In the genomic region with DNA sequence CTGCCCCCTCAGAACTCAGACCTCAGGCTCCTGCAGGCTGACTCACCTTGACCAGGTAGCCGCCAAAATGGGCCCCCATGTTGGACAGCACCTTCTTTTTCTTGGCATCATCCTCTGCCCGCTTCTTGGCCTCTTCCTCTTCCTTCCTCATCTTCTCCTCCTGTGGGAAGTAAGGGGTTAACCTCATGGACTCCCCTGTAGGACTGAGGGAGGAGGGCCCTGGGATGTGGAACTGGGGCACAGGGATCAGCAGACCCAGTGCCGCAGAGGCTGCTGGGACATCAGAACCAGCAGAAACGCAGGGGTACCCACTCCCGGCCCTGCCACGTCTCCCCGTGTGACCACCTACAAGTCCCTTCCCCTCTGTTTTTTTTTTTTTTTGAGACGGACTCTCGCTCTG, we compare ENCODE assay signal across 35 cellular contexts. TPM values are rescaled to one million over a fixed set of nuclear protein-coding genes. Genes with fewer than 3 reads are reported as not detected.
"Had no signal": no experiment of that assay in that cellular context is flagged by ENCODE, and none has a peak within 500 bp of the region (broad histone marks: within the 10 kb centered on the region; RNA-seq: fewer than 3 reads in every experiment).

No MANE protein-coding gene starts in this region.

- H3K27me3 ChIP-seq: brain microvascular endothelial cell had no signal

- H3K4me3 Mint-ChIP-seq: activated B cell treated with CpG ODN at 0.5 μM for 24 hours; activated CD4-positive, alpha-beta memory T cell treated with anti-CD3 and anti-CD28 coated beads for 36 hours; activated naive CD8-positive, alpha-beta T cell treated with anti-CD3 and anti-CD28 coated beads for 36 hours; activated T-cell treated with anti-CD3 and anti-CD28 coated beads, Interleukin-2, amount 50 U/mL, for 4 hours; activated T-helper 1 cell treated with anti-CD3 and anti-CD28 coated beads, Interleukin-12 subunit alpha, Interleukin-12 subunit beta, Interleukin-2, Interleukin-4 antibody, amounts not matched to agents 30 ng/mL and 10 ng/mL and 1 ng/mL, durations not matched to agents 14 hours and 24 hours and 36 hours; T-cell had no signal

- ATAC-seq: activated T-cell treated with anti-CD3 and anti-CD28 coated beads, Interleukin-2, amount 50 U/mL, for 4 hours; PC-3; SK-N-SH treated with all-trans-retinoic acid at 6 μM for 48 hours; T-cell had no signal

- H3K27ac ChIP-seq: brain microvascular endothelial cell, Peyer's patch, VCaP had no signal

- H3K9me3 Mint-ChIP-seq: activated B cell treated with CpG ODN at 0.5 μM for 24 hours; activated CD4-positive, alpha-beta memory T cell treated with anti-CD3 and anti-CD28 coated beads for 36 hours; activated naive CD8-positive, alpha-beta T cell treated with anti-CD3 and anti-CD28 coated beads for 36 hours; activated T-cell treated with anti-CD3 and anti-CD28 coated beads, Interleukin-2, amount 50 U/mL, for 4 hours; activated T-helper 1 cell treated with anti-CD3 and anti-CD28 coated beads, Interleukin-12 subunit alpha, Interleukin-12 subunit beta, Interleukin-2, Interleukin-4 antibody, amounts not matched to agents 30 ng/mL and 10 ng/mL and 1 ng/mL, durations not matched to agents 14 hours and 24 hours and 36 hours; T-cell had no signal

- H3K36me3 Mint-ChIP-seq: activated CD4-positive, alpha-beta memory T cell treated with anti-CD3 and anti-CD28 coated beads for 36 hours; activated naive CD8-positive, alpha-beta T cell treated with anti-CD3 and anti-CD28 coated beads for 36 hours; T-cell had no signal

- H3K4me3 ChIP-seq: MG63, Peyer's patch had no signal

- H3K4me1 ChIP-seq: Peyer's patch had no signal

- H3K27ac Mint-ChIP-seq: activated B cell treated with CpG ODN at 0.5 μM for 24 hours; activated CD4-positive, alpha-beta memory T cell treated with anti-CD3 and anti-CD28 coated beads for 36 hours; activated naive CD8-positive, alpha-beta T cell treated with anti-CD3 and anti-CD28 coated beads for 36 hours; activated T-helper 1 cell treated with anti-CD3 and anti-CD28 coated beads, Interleukin-12 subunit alpha, Interleukin-12 subunit beta, Interleukin-2, Interleukin-4 antibody, amounts not matched to agents 30 ng/mL and 10 ng/mL and 1 ng/mL, durations not matched to agents 14 hours and 24 hours and 36 hours; T-cell had no signal

- DNase-seq: activated B cell treated with CpG ODN at 0.5 μM for 24 hours; activated CD4-positive, alpha-beta memory T cell treated with anti-CD3 and anti-CD28 coated beads for 36 hours; activated CD4-positive, alpha-beta T cell treated with anti-CD3 and anti-CD28 coated beads for 4 hours; activated CD4-positive, alpha-beta T cell treated with anti-CD3 and anti-CD28 coated beads, Interleukin-2, amount 50 U/mL, for 1 hour; activated CD4-positive, CD25-positive, alpha-beta regulatory T cell treated with anti-CD3 and anti-CD28 coated beads, Interleukin-2, amount 50 U/mL, for 72 hours; activated CD8-positive, alpha-beta memory T cell treated with anti-CD3 and anti-CD28 coated beads, Interleukin-2, amount 50 U/mL, for 4 hours; activated gamma-delta T cell treated with Interleukin-2 at 50 U/mL for 16 hours; activated naive CD4-positive, alpha-beta T cell treated with anti-CD3 and anti-CD28 coated beads, Interleukin-2, amount 50 U/mL, for 16 hours; activated naive CD8-positive, alpha-beta T cell treated with anti-CD3 and anti-CD28 coated beads for 36 hours; activated T-cell treated with anti-CD3 and anti-CD28 coated beads for 4 hours; activated T-cell treated with anti-CD3 and anti-CD28 coated beads, Interleukin-2, amount 50 U/mL, for 4 hours; amniotic stem cell; brain microvascular endothelial cell; central memory CD4-positive, alpha-beta T cell; Kasumi-1; MG63; NCI-H1048; NCI-H1105 treated with DMSO at 0.1 percent for 48 hours; NCI-H1436; NCI-H1694; NCI-H1930; NCI-H2081 treated with DMSO at 0.1 percent for 48 hours; NCI-H345; NCI-H524 treated with DMSO at 0.1 percent for 48 hours; PC-3; Peyer's patch; RPMI8226; SHP77 treated with DMSO at 0.1 percent for 48 hours; T-cell; T-helper 2 cell; T-helper 9 cell had no signal

- H3K36me3 ChIP-seq: brain microvascular endothelial cell, MG63, Peyer's patch had no signal

- H3K9me3 ChIP-seq: MG63, Peyer's patch had no signal

RNA-seq across cellular contexts. Expression of a gene that starts 11.1 kb away (rescaled TPM):
- total RNA-seq: activated B cell treated with CpG ODN at 0.5 μM for 24 hours; activated CD4-positive, alpha-beta memory T cell treated with anti-CD3 and anti-CD28 coated beads for 36 hours; activated naive CD8-positive, alpha-beta T cell treated with anti-CD3 and anti-CD28 coated beads for 36 hours; activated T-cell treated with anti-CD3 and anti-CD28 coated beads, Interleukin-2, amount 50 U/mL, for 4 hours; activated T-helper 1 cell treated with anti-CD3 and anti-CD28 coated beads, Interleukin-12 subunit alpha, Interleukin-12 subunit beta, Interleukin-2, Interleukin-4 antibody, amounts not matched to agents 30 ng/mL and 10 ng/mL and 1 ng/mL, durations not matched to agents 14 hours and 24 hours and 36 hours; Peyer's patch had no signal

RNA-seq across cellular contexts. Expression of a gene that starts 19.6 kb away (rescaled TPM):
- total RNA-seq: activated B cell treated with CpG ODN at 0.5 μM for 24 hours; activated CD4-positive, alpha-beta memory T cell treated with anti-CD3 and anti-CD28 coated beads for 36 hours; activated T-cell treated with anti-CD3 and anti-CD28 coated beads, Interleukin-2, amount 50 U/mL, for 4 hours; activated T-helper 1 cell treated with anti-CD3 and anti-CD28 coated beads, Interleukin-12 subunit alpha, Interleukin-12 subunit beta, Interleukin-2, Interleukin-4 antibody, amounts not matched to agents 30 ng/mL and 10 ng/mL and 1 ng/mL, durations not matched to agents 14 hours and 24 hours and 36 hours; aorta; Peyer's patch; T-cell had no signal

RNA-seq across cellular contexts. Expression of a gene that starts 28.5 kb away (rescaled TPM):
- total RNA-seq: activated B cell treated with CpG ODN at 0.5 μM for 24 hours; activated CD4-positive, alpha-beta memory T cell treated with anti-CD3 and anti-CD28 coated beads for 36 hours; activated naive CD8-positive, alpha-beta T cell treated with anti-CD3 and anti-CD28 coated beads for 36 hours; aorta; T-cell had no signal

RNA-seq across cellular contexts. Expression of a gene that starts 42.2 kb away (rescaled TPM):
- total RNA-seq: activated B cell treated with CpG ODN at 0.5 μM for 24 hours; activated naive CD8-positive, alpha-beta T cell treated with anti-CD3 and anti-CD28 coated beads for 36 hours; activated T-cell treated with anti-CD3 and anti-CD28 coated beads, Interleukin-2, amount 50 U/mL, for 4 hours; activated T-helper 1 cell treated with anti-CD3 and anti-CD28 coated beads, Interleukin-12 subunit alpha, Interleukin-12 subunit beta, Interleukin-2, Interleukin-4 antibody, amounts not matched to agents 30 ng/mL and 10 ng/mL and 1 ng/mL, durations not matched to agents 14 hours and 24 hours and 36 hours; aorta had no signal
